ENCODE assay signal across 8 cellular contexts in genomic region chr5:112707187-112708179, GRCh38.
DNase-seq lines count a peak whose midpoint lies in the region; ATAC-seq lines count a peak whose summit lies in the region.

No MANE protein-coding gene starts in this region.

- DNase-seq in GM19240 (ENCODE audit: insufficient read length, low spot score) = peak; percentile 96
- DNase-seq in NCI-H524 (lab: John Stamatoyannopoulos, UW) = peak; percentile 95 to 99
- peak; percentile 95 to 97 for DNase-seq in activated CD4-positive, alpha-beta T cell treated with anti-CD3 and anti-CD28 coated beads for 4 hours
- peak; percentile 99 for DNase-seq in kidney glomerular epithelial cell (lab: John Stamatoyannopoulos, UW)
- peak; percentile 95 to 96 for DNase-seq in stimulated activated CD4-positive, alpha-beta T cell treated with anti-CD3 and anti-CD28 coated beads, Interleukin-15, amount 100 ng/mL, for 48 hours (ENCODE audit: low read depth in 2 of 2)

- no peaks in the 10 kb centered on the region; the same call in 1 of the 2 replicates for H4K20me1 ChIP-seq in BLaER1

- H3K36me3 ChIP-seq in BLaER1 = peaks cover 20% of the 10 kb centered on the region

- H3K9me3 ChIP-seq in BLaER1 = peaks cover 6% of the 10 kb centered on the region; the same call in 1 of the 2 replicates

- peak overlapping the region; percentile 92 for H3K4me2 ChIP-seq in BLaER1

- peaks cover 48% of the 10 kb centered on the region for H3K4me1 ChIP-seq in BLaER1

- H3K4me3 ChIP-seq in BLaER1 = peak overlapping the region; percentile 92

- no peaks in the 10 kb centered on the region for H3K27me3 ChIP-seq in BLaER1

- peak; percentile 93 for ATAC-seq in HG03457 (IDR thresholded peaks at IDR 0.05; ENCODE audit: unreplicated experiment)

- H3K9ac ChIP-seq in BLaER1 = peak overlapping the region; percentile 91

- H3K27ac ChIP-seq in BLaER1 (peak overlapping the region; percentile 88), cingulate gyrus (ENCODE audit: low read depth, low read length) (peak overlapping the region; percentile 93)

Comparison
In these comparisons a context has a peak if more than half of its experiments do, and no peak if none do; other contexts are left out.
1. Peak in every context shown above with its lines: DNase-seq, ATAC-seq, H3K4me3 ChIP-seq and H3K27ac ChIP-seq.